Comparison of ENCODE assay signal across 11 cellular contexts in genomic region chr16:64391009-64391663, GRCh38.
DNase-seq lines count a peak whose midpoint lies in the region; ATAC-seq and TF ChIP-seq lines count a peak whose summit lies in the region.
"Had no signal": no experiment of that assay in that cellular context is flagged by ENCODE, and none has a peak within 500 bp of the region (broad histone marks: within the 10 kb centered on the region; RNA-seq: fewer than 3 reads in every experiment).

No MANE protein-coding gene starts in this region.

- no peaks in the 10 kb centered on the region for H4K20me1 ChIP-seq in SK-N-SH (ENCODE audit: insufficient read depth)

- peak overlapping the region; percentile 75 to 92 for H3K27ac ChIP-seq in SK-N-SH (ENCODE audit: low read depth in 2 of 2, low read length in 1 of 2)

- TF ChIP-seq CTCF in SK-N-SH (IDR thresholded peaks at IDR 0.05) = no peak

- no peak for ATAC-seq in left colon
- no peak for ATAC-seq in HG02759 (IDR thresholded peaks at IDR 0.05; ENCODE audit: unreplicated experiment)

- DNase-seq in Daoy (ENCODE audit: low read depth) = peak; percentile 49
- DNase-seq in SK-N-SH = no peak
- DNase-seq in glomerular visceral epithelial cell (ENCODE audit: extremely low spot score) = peak; percentile 32
- no peak for DNase-seq in NCI-H2171 (lab: John Stamatoyannopoulos, UW)
- no peak for DNase-seq in left colon
- DNase-seq in stimulated activated naive CD4-positive, alpha-beta T cell treated with Interleukin-2 at 50 U/mL for 16 hours (lab: John Stamatoyannopoulos, UW) = no peak
- DNase-seq: activated B cell treated with CpG ODN at 0.5 μM for 24 hours; NCI-H526; stimulated activated CD4-positive, alpha-beta T cell treated with anti-CD3 and anti-CD28 coated beads, Interleukin-4, amount 100 ng/mL, for 24 hours had no signal

- H3K36me3 ChIP-seq in SK-N-SH (replicated peaks in 1 of 2; ENCODE audit: control insufficient read depth in 1 of 2, insufficient read depth in 2 of 2, low read length in 1 of 2) (no peaks in the 10 kb centered on the region), skeletal muscle satellite cell (ENCODE audit: insufficient read depth, low read length) (no peaks in the 10 kb centered on the region)

- TF ChIP-seq EP300 in SK-N-SH (IDR thresholded peaks at IDR 0.05; ENCODE audit: borderline replicate concordance in 1 of 2, low read depth in 1 of 2, low read length in 1 of 2) = no peak

- peaks cover 32% of the 10 kb centered on the region for H3F3A ChIP-seq in SK-N-SH (replicated peaks; ENCODE audit: insufficient read depth)

- CTCF ChIA-PET in SK-N-SH (lab: Yijun Ruan, JAX) = no interaction called here

- H3K9me2 ChIP-seq in SK-N-SH = no peaks in the 10 kb centered on the region

- WGBS in SK-N-SH (ENCODE audit: low lambda C conversion rate) = 50% methylated on average over 4 of the region's 4 CpGs

- peak overlapping the region; percentile 64 for H3K9ac ChIP-seq in SK-N-SH
- peak overlapping the region; percentile 74 for H3K9ac ChIP-seq in skeletal muscle satellite cell (ENCODE audit: low read depth, low read length)

- peak overlapping the region in 1 of 2 experiments; percentile 33; a peak in 3 of 4 replicates for H3K4me3 ChIP-seq in SK-N-SH (ENCODE audit: low read depth in 2 of 2, low read length in 1 of 2)
- peak overlapping the region; percentile 57 for H3K4me3 ChIP-seq in skeletal muscle satellite cell (ENCODE audit: low read length)

- H3K27me3 ChIP-seq in SK-N-SH (ENCODE audit: insufficient read depth) = no peaks in the 10 kb centered on the region
- no peaks in the 10 kb centered on the region for H3K27me3 ChIP-seq in skeletal muscle satellite cell (ENCODE audit: control insufficient read depth, insufficient read depth, low read length)

- intact Hi-C loops in left colon (cut with DNase I, micrococcal nuclease) = no loop called here

- H3K79me2 ChIP-seq in SK-N-SH (ENCODE audit: insufficient read depth) = no peaks in the 10 kb centered on the region

- no peaks in the 10 kb centered on the region for H3K9me3 ChIP-seq in SK-N-SH
- no peaks in the 10 kb centered on the region for H3K9me3 ChIP-seq in skeletal muscle satellite cell (replicated peaks; ENCODE audit: low read length)

- H3K4me2 ChIP-seq in SK-N-SH (peak overlapping the region; percentile 64), skeletal muscle satellite cell (ENCODE audit: low read length) (peak overlapping the region; percentile 82)

- H3K4me1 ChIP-seq in SK-N-SH (ENCODE audit: control insufficient read depth in 1 of 2, insufficient read depth in 2 of 2, low read depth in 1 of 2, low read length in 1 of 2) = peaks cover 0 to 11% of the 10 kb centered on the region in 2 experiments; a peak in 1 of 4 replicates
- peaks cover 29% of the 10 kb centered on the region for H3K4me1 ChIP-seq in skeletal muscle satellite cell (ENCODE audit: control insufficient read depth, insufficient read depth, low read length)

- POLR2A ChIA-PET in SK-N-SH (lab: Yijun Ruan, JAX) = no interaction called here

- TF ChIP-seq RAD21 in SK-N-SH (IDR thresholded peaks at IDR 0.05; ENCODE audit: low read length) = no peak

- H2AFZ ChIP-seq in SK-N-SH (ENCODE audit: low read depth) = peak overlapping the region; percentile 66; the same call in 1 of the 2 replicates

TF ChIP-seq in SK-N-SH, 30 proteins besides CTCF, POLR2A, EP300 and RAD21:
- TF ChIP-seq RFX5 (IDR thresholded peaks at IDR 0.05; ENCODE audit: low read length) (no peak), JUND (IDR thresholded peaks at IDR 0.05) (peak; percentile 62), EZH2phosphoT487 (IDR thresholded peaks at IDR 0.05; ENCODE audit: borderline replicate concordance, low read depth) (no peak), CHD2 (IDR thresholded peaks at IDR 0.05; ENCODE audit: low read length, partially characterized antibody) (no peak), RXRA (IDR thresholded peaks at IDR 0.05; ENCODE audit: borderline replicate concordance, low read depth) (no peak), MXI1 (IDR thresholded peaks at IDR 0.05; ENCODE audit: low read depth, low read length) (no peak), TCF12 (IDR thresholded peaks at IDR 0.05) (peak; percentile 44; the same call in 1 of the 2 replicates), FOSL2 (IDR thresholded peaks at IDR 0.05; ENCODE audit: borderline replicate concordance, low read depth) (peak; percentile 71), PBX3 (IDR thresholded peaks at IDR 0.05) (peak; percentile 8; the same call in 1 of the 2 replicates)

Comparison
In these comparisons a context has a peak if more than half of its experiments do, and no peak if none do; other contexts are left out.
1. DNase-seq: peak in Daoy (single experiment) and glomerular visceral epithelial cell (single experiment); none in SK-N-SH (single experiment), NCI-H2171 (single experiment), left colon (0 of 2) and stimulated activated naive CD4-positive, alpha-beta T cell treated with Interleukin-2 at 50 U/mL for 16 hours (single experiment).